20 cellular contexts compared by ENCODE assay signal in the genomic region with DNA sequence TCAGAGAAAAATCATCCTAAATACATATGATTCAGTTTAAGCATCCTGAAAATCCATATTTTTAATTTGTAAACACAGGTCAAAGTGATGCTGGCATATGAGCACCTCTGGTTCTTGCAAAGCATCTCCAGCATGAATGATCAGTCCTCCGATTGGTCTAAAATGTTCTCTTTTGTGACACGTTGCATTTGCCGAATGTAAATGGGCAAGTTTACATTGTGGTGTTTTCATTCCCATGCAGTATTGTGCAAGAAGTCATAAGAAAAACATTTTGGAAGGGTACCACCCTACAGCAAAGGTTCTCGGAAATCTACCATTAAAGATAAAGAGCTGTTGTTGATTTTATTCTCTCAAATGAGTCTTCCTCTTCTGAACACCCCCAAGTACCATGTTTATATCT.
DNase-seq lines count a peak whose midpoint lies in the region; ATAC-seq, FAIRE-seq and TF ChIP-seq lines count a peak whose summit lies in the region.
"Had no signal": no experiment of that assay in that cellular context is flagged by ENCODE, and none has a peak within 500 bp of the region (broad histone marks: within the 10 kb centered on the region; RNA-seq: fewer than 3 reads in every experiment).

No MANE protein-coding gene starts in this region.

- H3K36me3 Mint-ChIP-seq in MCF 10A (ENCODE audit: insufficient read depth, unreplicated experiment), result peaks cover 4% of the 10 kb centered on the region
- peaks cover 25% of the 10 kb centered on the region for H3K36me3 Mint-ChIP-seq in brain
- no peaks in the 10 kb centered on the region for H3K36me3 Mint-ChIP-seq in glutamatergic neuron (ENCODE audit: unreplicated experiment)

- POLR2A ChIA-PET in MCF 10A (lab: Yijun Ruan, JAX), result interaction anchor here (0.8 kb wide), 1 partner anchor 314 kb away, joined by 4 read pairs; no protein-coding TSS in a partner anchor

- H3K27me3 Mint-ChIP-seq in MCF 10A (ENCODE audit: insufficient read depth, unreplicated experiment) (no peaks in the 10 kb centered on the region), brain (no peaks in the 10 kb centered on the region), glutamatergic neuron (ENCODE audit: unreplicated experiment) (peaks cover 7% of the 10 kb centered on the region)
- H3K27me3 Mint-ChIP-seq: CD4-positive, alpha-beta T cell had no signal

- H3K9me3 Mint-ChIP-seq in MCF 10A (ENCODE audit: unreplicated experiment), result no peaks in the 10 kb centered on the region
- H3K9me3 Mint-ChIP-seq in brain, result peaks cover 0 to 2% (median 0%) of the 10 kb centered on the region in 5 experiments
- H3K9me3 Mint-ChIP-seq in glutamatergic neuron (ENCODE audit: unreplicated experiment), result peaks cover 8% of the 10 kb centered on the region
- H3K9me3 Mint-ChIP-seq: CD4-positive, alpha-beta T cell had no signal

- no peaks in the 10 kb centered on the region for H3K36me3 ChIP-seq in breast epithelium
- H3K36me3 ChIP-seq: MG63 had no signal

- intact Hi-C loops in MCF 10A (cut with micrococcal nuclease), result no loop called here
- intact Hi-C loops in breast epithelium (cut with DNase I; ENCODE audit: low total_unique reads), result no loop called here

- TF ChIP-seq CTCF in MCF 10A (IDR thresholded peaks at IDR 0.05; ENCODE audit: unreplicated experiment) (no peak), breast epithelium (IDR thresholded peaks at IDR 0.05) (no peak), brain (conservative IDR thresholded peaks at IDR 0.05) (no peak), glutamatergic neuron (IDR thresholded peaks at IDR 0.05; ENCODE audit: partially characterized antibody, unreplicated experiment) (no peak)

- no peak for FAIRE-seq in urothelium cell line (lab: Jason Lieb, UNC)
- FAIRE-seq: GM12878, GM19239 had no signal

- H3K4me3 ChIP-seq in breast epithelium, result no peak overlapping the region
- H3K4me3 ChIP-seq: GM12878, MG63 had no signal

- H3K9me3 ChIP-seq in breast epithelium, result no peaks in the 10 kb centered on the region
- H3K9me3 ChIP-seq: Caco-2, MG63 had no signal

- H3K4me3 Mint-ChIP-seq in MCF 10A (ENCODE audit: unreplicated experiment) (no peak overlapping the region), brain (peak overlapping the region; percentile 29 to 91 (median 88)), glutamatergic neuron (ENCODE audit: unreplicated experiment) (peak overlapping the region; percentile 84)
- H3K4me3 Mint-ChIP-seq: CD4-positive, alpha-beta T cell had no signal

- DNase-seq in MCF 10A (ENCODE audit: unreplicated experiment), result peak; percentile 22
- DNase-seq in breast epithelium (ENCODE audit: low spot score in 2 of 2), result no peak
- no peak for DNase-seq in glutamatergic neuron
- no peak for DNase-seq in urothelium cell line (ENCODE audit: low spot score)
- DNase-seq: Caco-2; CD4-positive, alpha-beta T cell; GOT3; NCI-H1048; NCI-H1436 treated with DMSO at 0.1 percent for 48 hours; NCI-H2029; NCI-H510A; NCI-H748 treated with DMSO at 0.1 percent for 48 hours; NK-92 treated with Interleukin-12 subunit alpha and Interleukin-12 subunit beta, amount 100 ng/mL, for 24 hours; Right ventricle myocardium superior had no signal

- no peak overlapping the region for H3K27ac ChIP-seq in breast epithelium

- ATAC-seq in HG02970 (IDR thresholded peaks at IDR 0.05; ENCODE audit: low FRiP score, unreplicated experiment) (no peak), HG03439 (IDR thresholded peaks at IDR 0.05; ENCODE audit: unreplicated experiment) (no peak)

- no peak for TF ChIP-seq POLR2A in breast epithelium (IDR thresholded peaks at IDR 0.05)

- CTCF ChIA-PET in MCF 10A (lab: Yijun Ruan, JAX), result interaction anchor here (1.4 kb wide), 1 partner anchor 10 kb away, joined by 4 read pairs; no protein-coding TSS in a partner anchor

- no peaks in the 10 kb centered on the region for H3K4me1 ChIP-seq in breast epithelium
- H3K4me1 ChIP-seq: Caco-2 had no signal

- no peaks in the 10 kb centered on the region for H3K27me3 ChIP-seq in breast epithelium
- H3K27me3 ChIP-seq: MG63 had no signal

- H3K27ac Mint-ChIP-seq in MCF 10A (ENCODE audit: low read depth, unreplicated experiment) (no peak overlapping the region), brain (peak overlapping the region; percentile 48 to 99 (median 95)), glutamatergic neuron (ENCODE audit: unreplicated experiment) (peak overlapping the region; percentile 94)
- H3K27ac Mint-ChIP-seq: CD4-positive, alpha-beta T cell had no signal

- H3K4me1 Mint-ChIP-seq in MCF 10A (ENCODE audit: insufficient read depth, unreplicated experiment) (peaks cover 10% of the 10 kb centered on the region), brain (peaks cover 89% of the 10 kb centered on the region), glutamatergic neuron (ENCODE audit: low read depth, unreplicated experiment) (peaks cover 32% of the 10 kb centered on the region)

- BruUV-seq in MCF 10A (replicated peaks; lab: Mats Ljungman, UMichigan), result no TSS peak
